In the genomic region with DNA sequence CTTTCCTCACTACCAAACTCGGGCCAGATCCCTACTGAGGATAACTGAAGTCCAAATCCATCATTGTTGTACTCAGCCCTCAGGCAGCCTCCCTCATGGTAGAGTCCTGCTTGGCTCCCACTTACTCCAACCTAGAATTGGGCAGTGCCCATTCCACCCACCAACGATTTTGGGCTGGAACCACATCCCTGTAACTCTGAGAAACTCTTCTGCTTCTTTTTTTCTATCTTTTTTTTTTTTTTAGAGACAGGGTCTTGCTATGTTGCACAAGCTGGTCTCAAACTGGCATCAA, we compare ENCODE assay signal across 1 cellular context.
TF ChIP-seq lines count a peak whose summit lies in the region.

No MANE protein-coding gene starts in this region.

TF ChIP-seq in GM12878, 131 proteins besides CTCF, POLR2A, EP300 and RAD21:
- TF ChIP-seq KDM1A (IDR thresholded peaks at IDR 0.05; ENCODE audit: borderline replicate concordance): no peak
- TF ChIP-seq CBX5 (IDR thresholded peaks at IDR 0.05; ENCODE audit: low read depth): no peak
- TF ChIP-seq MEF2B (IDR thresholded peaks at IDR 0.05; ENCODE audit: partially characterized antibody, poor library complexity, severe bottlenecking): no peak
- no peak for TF ChIP-seq ZNF622 (IDR thresholded peaks at IDR 0.05)
- TF ChIP-seq FOS (IDR thresholded peaks at IDR 0.05; ENCODE audit: borderline replicate concordance, extremely low read depth, insufficient read length): no peak
- TF ChIP-seq SRF (IDR thresholded peaks at IDR 0.05; ENCODE audit: low read depth in 2 of 2, low read length in 2 of 2): no peak
- TF ChIP-seq MYC (IDR thresholded peaks at IDR 0.05; ENCODE audit: insufficient read depth, insufficient read length, insufficient replicate concordance, low read length, severe bottlenecking): no peak
- TF ChIP-seq ZNF274 (IDR thresholded peaks at IDR 0.05; ENCODE audit: insufficient read depth, insufficient read length): no peak
- TF ChIP-seq, protein P1, sequence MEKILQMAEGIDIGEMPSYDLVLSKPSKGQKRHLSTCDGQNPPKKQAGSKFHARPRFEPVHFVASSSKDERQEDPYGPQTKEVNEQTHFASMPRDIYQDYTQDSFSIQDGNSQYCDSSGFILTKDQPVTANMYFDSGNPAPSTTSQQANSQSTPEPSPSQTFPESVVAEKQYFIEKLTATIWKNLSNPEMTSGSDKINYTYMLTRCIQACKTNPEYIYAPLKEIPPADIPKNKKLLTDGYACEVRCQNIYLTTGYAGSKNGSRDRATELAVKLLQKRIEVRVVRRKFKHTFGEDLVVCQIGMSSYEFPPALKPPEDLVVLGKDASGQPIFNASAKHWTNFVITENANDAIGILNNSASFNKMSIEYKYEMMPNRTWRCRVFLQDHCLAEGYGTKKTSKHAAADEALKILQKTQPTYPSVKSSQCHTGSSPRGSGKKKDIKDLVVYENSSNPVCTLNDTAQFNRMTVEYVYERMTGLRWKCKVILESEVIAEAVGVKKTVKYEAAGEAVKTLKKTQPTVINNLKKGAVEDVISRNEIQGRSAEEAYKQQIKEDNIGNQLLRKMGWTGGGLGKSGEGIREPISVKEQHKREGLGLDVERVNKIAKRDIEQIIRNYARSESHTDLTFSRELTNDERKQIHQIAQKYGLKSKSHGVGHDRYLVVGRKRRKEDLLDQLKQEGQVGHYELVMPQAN (conservative IDR thresholded peaks at IDR 0.05): no peak
- TF ChIP-seq ATF7 (IDR thresholded peaks at IDR 0.05; ENCODE audit: low read depth): no peak
- TF ChIP-seq STAT3 (IDR thresholded peaks at IDR 0.05; ENCODE audit: low read depth, low read length): no peak
- TF ChIP-seq BHLHE40 (IDR thresholded peaks at IDR 0.05; ENCODE audit: borderline replicate concordance in 1 of 2, low read depth in 2 of 2, low read length in 1 of 2): no peak
- TF ChIP-seq, protein P2, sequence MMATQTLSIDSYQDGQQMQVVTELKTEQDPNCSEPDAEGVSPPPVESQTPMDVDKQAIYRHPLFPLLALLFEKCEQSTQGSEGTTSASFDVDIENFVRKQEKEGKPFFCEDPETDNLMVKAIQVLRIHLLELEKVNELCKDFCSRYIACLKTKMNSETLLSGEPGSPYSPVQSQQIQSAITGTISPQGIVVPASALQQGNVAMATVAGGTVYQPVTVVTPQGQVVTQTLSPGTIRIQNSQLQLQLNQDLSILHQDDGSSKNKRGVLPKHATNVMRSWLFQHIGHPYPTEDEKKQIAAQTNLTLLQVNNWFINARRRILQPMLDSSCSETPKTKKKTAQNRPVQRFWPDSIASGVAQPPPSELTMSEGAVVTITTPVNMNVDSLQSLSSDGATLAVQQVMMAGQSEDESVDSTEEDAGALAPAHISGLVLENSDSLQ (IDR thresholded peaks at IDR 0.05): no peak
- no peak for TF ChIP-seq MYB (IDR thresholded peaks at IDR 0.05; ENCODE audit: borderline replicate concordance, low read depth, low read length)
